1 cellular context compared by ENCODE assay signal in genomic region chr11:57344826-57345225, GRCh38.
TF ChIP-seq lines count a peak whose summit lies in the region.

No MANE protein-coding gene starts in this region.

TF ChIP-seq in H1, 55 proteins besides CTCF, POLR2A, EP300 and RAD21:
- no peak for TF ChIP-seq SRF (IDR thresholded peaks at IDR 0.05; ENCODE audit: low read depth, low read length)
- no peak for TF ChIP-seq CREB1 (IDR thresholded peaks at IDR 0.05)
- no peak for TF ChIP-seq CTBP2 (IDR thresholded peaks at IDR 0.05; ENCODE audit: borderline replicate concordance, insufficient read depth, insufficient read length, low read length)
- no peak for TF ChIP-seq GABPA (IDR thresholded peaks at IDR 0.05; ENCODE audit: borderline replicate concordance, insufficient read depth, low read length)
- TF ChIP-seq ASH2L (IDR thresholded peaks at IDR 0.05; ENCODE audit: low read length): no peak
- TF ChIP-seq RFX5 (IDR thresholded peaks at IDR 0.05; ENCODE audit: borderline replicate concordance, low read depth, low read length): no peak
- TF ChIP-seq ATF3 (IDR thresholded peaks at IDR 0.05; ENCODE audit: insufficient read depth, low read depth, low read length): no peak
